Comparison of ENCODE assay signal across 1 cellular context in the genomic region with DNA sequence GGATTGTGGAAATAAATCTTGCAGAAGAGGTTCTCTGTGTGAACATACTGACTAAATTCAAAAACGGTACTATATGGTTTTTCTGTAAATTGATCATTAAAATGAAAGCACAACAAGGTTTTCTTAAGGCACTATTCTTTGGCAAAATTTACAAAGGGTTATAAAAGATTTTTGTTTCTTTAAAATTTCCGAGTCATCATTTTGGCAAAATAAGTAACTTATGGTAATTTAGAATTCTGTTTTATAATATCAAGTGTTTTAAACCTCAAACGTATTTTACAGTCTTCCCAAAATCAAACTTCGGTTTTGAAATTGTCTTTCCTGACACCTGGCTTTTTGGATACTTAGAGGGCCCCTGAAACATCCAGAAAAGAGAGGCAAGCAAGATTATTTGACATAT.
TF ChIP-seq lines count a peak whose summit lies in the region.

No MANE protein-coding gene starts in this region.

TF ChIP-seq in GM23338, 12 proteins besides CTCF, POLR2A, EP300 and RAD21 (continued from another document):
- TF ChIP-seq, protein P1, sequence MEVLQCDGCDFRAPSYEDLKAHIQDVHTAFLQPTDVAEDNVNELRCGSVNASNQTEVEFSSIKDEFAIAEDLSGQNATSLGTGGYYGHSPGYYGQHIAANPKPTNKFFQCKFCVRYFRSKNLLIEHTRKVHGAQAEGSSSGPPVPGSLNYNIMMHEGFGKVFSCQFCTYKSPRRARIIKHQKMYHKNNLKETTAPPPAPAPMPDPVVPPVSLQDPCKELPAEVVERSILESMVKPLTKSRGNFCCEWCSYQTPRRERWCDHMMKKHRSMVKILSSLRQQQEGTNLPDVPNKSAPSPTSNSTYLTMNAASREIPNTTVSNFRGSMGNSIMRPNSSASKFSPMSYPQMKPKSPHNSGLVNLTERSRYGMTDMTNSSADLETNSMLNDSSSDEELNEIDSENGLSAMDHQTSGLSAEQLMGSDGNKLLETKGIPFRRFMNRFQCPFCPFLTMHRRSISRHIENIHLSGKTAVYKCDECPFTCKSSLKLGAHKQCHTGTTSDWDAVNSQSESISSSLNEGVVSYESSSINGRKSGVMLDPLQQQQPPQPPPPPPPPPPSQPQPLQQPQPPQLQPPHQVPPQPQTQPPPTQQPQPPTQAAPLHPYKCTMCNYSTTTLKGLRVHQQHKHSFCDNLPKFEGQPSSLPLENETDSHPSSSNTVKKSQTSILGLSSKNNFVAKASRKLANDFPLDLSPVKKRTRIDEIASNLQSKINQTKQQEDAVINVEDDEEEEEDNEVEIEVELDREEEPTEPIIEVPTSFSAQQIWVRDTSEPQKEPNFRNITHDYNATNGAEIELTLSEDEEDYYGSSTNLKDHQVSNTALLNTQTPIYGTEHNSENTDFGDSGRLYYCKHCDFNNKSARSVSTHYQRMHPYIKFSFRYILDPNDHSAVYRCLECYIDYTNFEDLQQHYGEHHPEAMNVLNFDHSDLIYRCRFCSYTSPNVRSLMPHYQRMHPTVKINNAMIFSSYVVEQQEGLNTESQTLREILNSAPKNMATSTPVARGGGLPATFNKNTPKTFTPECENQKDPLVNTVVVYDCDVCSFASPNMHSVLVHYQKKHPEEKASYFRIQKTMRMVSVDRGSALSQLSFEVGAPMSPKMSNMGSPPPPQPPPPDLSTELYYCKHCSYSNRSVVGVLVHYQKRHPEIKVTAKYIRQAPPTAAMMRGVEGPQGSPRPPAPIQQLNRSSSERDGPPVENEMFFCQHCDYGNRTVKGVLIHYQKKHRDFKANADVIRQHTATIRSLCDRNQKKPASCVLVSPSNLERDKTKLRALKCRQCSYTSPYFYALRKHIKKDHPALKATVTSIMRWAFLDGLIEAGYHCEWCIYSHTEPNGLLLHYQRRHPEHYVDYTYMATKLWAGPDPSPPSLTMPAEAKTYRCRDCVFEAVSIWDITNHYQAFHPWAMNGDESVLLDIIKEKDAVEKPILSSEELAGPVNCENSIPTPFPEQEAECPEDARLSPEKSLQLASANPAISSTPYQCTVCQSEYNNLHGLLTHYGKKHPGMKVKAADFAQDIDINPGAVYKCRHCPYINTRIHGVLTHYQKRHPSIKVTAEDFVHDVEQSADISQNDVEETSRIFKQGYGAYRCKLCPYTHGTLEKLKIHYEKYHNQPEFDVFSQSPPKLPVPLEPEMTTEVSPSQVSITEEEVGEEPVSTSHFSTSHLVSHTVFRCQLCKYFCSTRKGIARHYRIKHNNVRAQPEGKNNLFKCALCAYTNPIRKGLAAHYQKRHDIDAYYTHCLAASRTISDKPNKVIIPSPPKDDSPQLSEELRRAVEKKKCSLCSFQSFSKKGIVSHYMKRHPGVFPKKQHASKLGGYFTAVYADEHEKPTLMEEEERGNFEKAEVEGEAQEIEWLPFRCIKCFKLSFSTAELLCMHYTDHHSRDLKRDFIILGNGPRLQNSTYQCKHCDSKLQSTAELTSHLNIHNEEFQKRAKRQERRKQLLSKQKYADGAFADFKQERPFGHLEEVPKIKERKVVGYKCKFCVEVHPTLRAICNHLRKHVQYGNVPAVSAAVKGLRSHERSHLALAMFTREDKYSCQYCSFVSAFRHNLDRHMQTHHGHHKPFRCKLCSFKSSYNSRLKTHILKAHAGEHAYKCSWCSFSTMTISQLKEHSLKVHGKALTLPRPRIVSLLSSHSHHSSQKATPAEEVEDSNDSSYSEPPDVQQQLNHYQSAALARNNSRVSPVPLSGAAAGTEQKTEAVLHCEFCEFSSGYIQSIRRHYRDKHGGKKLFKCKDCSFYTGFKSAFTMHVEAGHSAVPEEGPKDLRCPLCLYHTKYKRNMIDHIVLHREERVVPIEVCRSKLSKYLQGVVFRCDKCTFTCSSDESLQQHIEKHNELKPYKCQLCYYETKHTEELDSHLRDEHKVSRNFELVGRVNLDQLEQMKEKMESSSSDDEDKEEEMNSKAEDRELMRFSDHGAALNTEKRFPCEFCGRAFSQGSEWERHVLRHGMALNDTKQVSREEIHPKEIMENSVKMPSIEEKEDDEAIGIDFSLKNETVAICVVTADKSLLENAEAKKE (CRISPR knock-in tag; IDR thresholded peaks at IDR 0.05) = no peak
- TF ChIP-seq EZH2phosphoT487 (IDR thresholded peaks at IDR 0.05; ENCODE audit: unreplicated experiment) (no peak), EZH2 (IDR thresholded peaks at IDR 0.05; ENCODE audit: low read depth, unreplicated experiment) (no peak)
- TF ChIP-seq, protein P2, sequence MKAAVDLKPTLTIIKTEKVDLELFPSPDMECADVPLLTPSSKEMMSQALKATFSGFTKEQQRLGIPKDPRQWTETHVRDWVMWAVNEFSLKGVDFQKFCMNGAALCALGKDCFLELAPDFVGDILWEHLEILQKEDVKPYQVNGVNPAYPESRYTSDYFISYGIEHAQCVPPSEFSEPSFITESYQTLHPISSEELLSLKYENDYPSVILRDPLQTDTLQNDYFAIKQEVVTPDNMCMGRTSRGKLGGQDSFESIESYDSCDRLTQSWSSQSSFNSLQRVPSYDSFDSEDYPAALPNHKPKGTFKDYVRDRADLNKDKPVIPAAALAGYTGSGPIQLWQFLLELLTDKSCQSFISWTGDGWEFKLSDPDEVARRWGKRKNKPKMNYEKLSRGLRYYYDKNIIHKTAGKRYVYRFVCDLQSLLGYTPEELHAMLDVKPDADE (IDR thresholded peaks at IDR 0.05) = no peak
- TF ChIP-seq, protein P3, sequence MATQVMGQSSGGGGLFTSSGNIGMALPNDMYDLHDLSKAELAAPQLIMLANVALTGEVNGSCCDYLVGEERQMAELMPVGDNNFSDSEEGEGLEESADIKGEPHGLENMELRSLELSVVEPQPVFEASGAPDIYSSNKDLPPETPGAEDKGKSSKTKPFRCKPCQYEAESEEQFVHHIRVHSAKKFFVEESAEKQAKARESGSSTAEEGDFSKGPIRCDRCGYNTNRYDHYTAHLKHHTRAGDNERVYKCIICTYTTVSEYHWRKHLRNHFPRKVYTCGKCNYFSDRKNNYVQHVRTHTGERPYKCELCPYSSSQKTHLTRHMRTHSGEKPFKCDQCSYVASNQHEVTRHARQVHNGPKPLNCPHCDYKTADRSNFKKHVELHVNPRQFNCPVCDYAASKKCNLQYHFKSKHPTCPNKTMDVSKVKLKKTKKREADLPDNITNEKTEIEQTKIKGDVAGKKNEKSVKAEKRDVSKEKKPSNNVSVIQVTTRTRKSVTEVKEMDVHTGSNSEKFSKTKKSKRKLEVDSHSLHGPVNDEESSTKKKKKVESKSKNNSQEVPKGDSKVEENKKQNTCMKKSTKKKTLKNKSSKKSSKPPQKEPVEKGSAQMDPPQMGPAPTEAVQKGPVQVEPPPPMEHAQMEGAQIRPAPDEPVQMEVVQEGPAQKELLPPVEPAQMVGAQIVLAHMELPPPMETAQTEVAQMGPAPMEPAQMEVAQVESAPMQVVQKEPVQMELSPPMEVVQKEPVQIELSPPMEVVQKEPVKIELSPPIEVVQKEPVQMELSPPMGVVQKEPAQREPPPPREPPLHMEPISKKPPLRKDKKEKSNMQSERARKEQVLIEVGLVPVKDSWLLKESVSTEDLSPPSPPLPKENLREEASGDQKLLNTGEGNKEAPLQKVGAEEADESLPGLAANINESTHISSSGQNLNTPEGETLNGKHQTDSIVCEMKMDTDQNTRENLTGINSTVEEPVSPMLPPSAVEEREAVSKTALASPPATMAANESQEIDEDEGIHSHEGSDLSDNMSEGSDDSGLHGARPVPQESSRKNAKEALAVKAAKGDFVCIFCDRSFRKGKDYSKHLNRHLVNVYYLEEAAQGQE (IDR thresholded peaks at IDR 0.05; ENCODE audit: unreplicated experiment) = no peak
